Comparison of ENCODE assay signal across 30 cellular contexts in the genomic region with DNA sequence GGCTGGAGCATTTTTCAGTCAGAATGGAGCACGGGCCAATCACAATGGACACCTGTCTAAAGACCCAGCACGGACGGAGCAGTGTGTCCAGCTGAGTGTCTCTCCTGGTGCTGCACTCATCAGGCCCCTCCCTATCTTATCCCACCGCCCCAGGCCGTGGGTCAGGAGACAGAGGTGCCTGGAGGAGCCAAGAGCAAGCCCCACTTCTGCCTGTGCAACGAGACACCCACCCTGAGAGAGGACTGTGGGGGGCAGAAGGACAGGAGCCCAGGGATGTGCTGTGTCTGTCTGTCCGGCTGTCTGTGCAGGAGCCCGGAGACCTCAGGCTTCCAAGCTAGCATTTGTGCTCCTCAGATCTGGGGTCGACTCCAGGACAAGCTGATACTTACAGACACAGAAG.
"Had no signal": no experiment of that assay in that cellular context is flagged by ENCODE, and none has a peak within 500 bp of the region (broad histone marks: within the 10 kb centered on the region; RNA-seq: fewer than 3 reads in every experiment).

No MANE protein-coding gene starts in this region.

- H3K36me3 ChIP-seq: adrenal gland, ascending aorta, brain microvascular endothelial cell, heart left ventricle, left lung, lower lobe of right lung, right lobe of liver, thoracic aorta, vagina had no signal

- H3K4me3 Mint-ChIP-seq: activated CD4-positive, alpha-beta memory T cell treated with anti-CD3 and anti-CD28 coated beads for 36 hours; activated CD4-positive, alpha-beta T cell treated with anti-CD3 and anti-CD28 coated beads, Interleukin-2, amount 10 ng/mL, durations not matched to agents 24 days and 14 days; activated naive CD4-positive, alpha-beta T cell treated with anti-CD3 and anti-CD28 coated beads for 36 hours; activated naive CD8-positive, alpha-beta T cell treated with anti-CD3 and anti-CD28 coated beads for 36 hours; activated T-helper 1 cell treated with anti-CD3 and anti-CD28 coated beads, Interleukin-12 subunit alpha, Interleukin-12 subunit beta, Interleukin-2, Interleukin-4 antibody, amounts not matched to agents 30 ng/mL and 10 ng/mL and 1 ng/mL, durations not matched to agents 14 hours and 24 hours and 36 hours; immature natural killer cell; natural killer cell treated with Interleukin-12 subunit alpha and Interleukin-12 subunit beta and Interleukin-15 and Interleukin-18, amount 100 ng/mL, for 72 hours had no signal

- H3K4me3 ChIP-seq: adrenal gland, ascending aorta, heart left ventricle, left lung, lower lobe of right lung, mucosa of descending colon, right lobe of liver, thoracic aorta, vagina had no signal

- H3K36me3 Mint-ChIP-seq: activated CD4-positive, alpha-beta memory T cell treated with anti-CD3 and anti-CD28 coated beads for 36 hours; activated naive CD8-positive, alpha-beta T cell treated with anti-CD3 and anti-CD28 coated beads for 36 hours; natural killer cell treated with Interleukin-12 subunit alpha and Interleukin-12 subunit beta and Interleukin-15 and Interleukin-18, amount 100 ng/mL, for 72 hours had no signal

- H3K27ac Mint-ChIP-seq: activated CD4-positive, alpha-beta memory T cell treated with anti-CD3 and anti-CD28 coated beads for 36 hours; activated CD4-positive, alpha-beta T cell treated with anti-CD3 and anti-CD28 coated beads, Interleukin-2, amount 10 ng/mL, durations not matched to agents 24 days and 14 days; activated naive CD4-positive, alpha-beta T cell treated with anti-CD3 and anti-CD28 coated beads for 36 hours; activated naive CD8-positive, alpha-beta T cell treated with anti-CD3 and anti-CD28 coated beads for 36 hours; activated T-helper 1 cell treated with anti-CD3 and anti-CD28 coated beads, Interleukin-12 subunit alpha, Interleukin-12 subunit beta, Interleukin-2, Interleukin-4 antibody, amounts not matched to agents 30 ng/mL and 10 ng/mL and 1 ng/mL, durations not matched to agents 14 hours and 24 hours and 36 hours; immature natural killer cell; natural killer cell treated with Interleukin-12 subunit alpha and Interleukin-12 subunit beta and Interleukin-15 and Interleukin-18, amount 100 ng/mL, for 72 hours had no signal

- H3K27ac ChIP-seq: adrenal gland, ascending aorta, brain microvascular endothelial cell, heart left ventricle, left lung, lower lobe of right lung, right lobe of liver, thoracic aorta, vagina had no signal

- H3K9me3 ChIP-seq: adrenal gland, ascending aorta, heart left ventricle, left lung, lower lobe of right lung, mucosa of descending colon, right lobe of liver, thoracic aorta, vagina had no signal

- H3K9me3 Mint-ChIP-seq: activated CD4-positive, alpha-beta memory T cell treated with anti-CD3 and anti-CD28 coated beads for 36 hours; activated CD4-positive, alpha-beta T cell treated with anti-CD3 and anti-CD28 coated beads, Interleukin-2, amount 10 ng/mL, durations not matched to agents 24 days and 14 days; activated naive CD4-positive, alpha-beta T cell treated with anti-CD3 and anti-CD28 coated beads for 36 hours; activated naive CD8-positive, alpha-beta T cell treated with anti-CD3 and anti-CD28 coated beads for 36 hours; activated T-helper 1 cell treated with anti-CD3 and anti-CD28 coated beads, Interleukin-12 subunit alpha, Interleukin-12 subunit beta, Interleukin-2, Interleukin-4 antibody, amounts not matched to agents 30 ng/mL and 10 ng/mL and 1 ng/mL, durations not matched to agents 14 hours and 24 hours and 36 hours; immature natural killer cell; natural killer cell treated with Interleukin-12 subunit alpha and Interleukin-12 subunit beta and Interleukin-15 and Interleukin-18, amount 100 ng/mL, for 72 hours had no signal

- H3K4me1 ChIP-seq: adrenal gland, ascending aorta, heart left ventricle, left lung, lower lobe of right lung, right lobe of liver, vagina had no signal

- H3K4me1 Mint-ChIP-seq: activated CD4-positive, alpha-beta T cell treated with anti-CD3 and anti-CD28 coated beads, Interleukin-2, amount 10 ng/mL, durations not matched to agents 24 days and 14 days; activated naive CD8-positive, alpha-beta T cell treated with anti-CD3 and anti-CD28 coated beads for 36 hours had no signal

- ATAC-seq: esophagus mucosa, heart left ventricle, left lung, lower lobe of right lung, mucosa of descending colon, right lobe of liver had no signal

- H3K27me3 ChIP-seq: adrenal gland, ascending aorta, brain microvascular endothelial cell, right lobe of liver, vagina had no signal

- DNase-seq: activated CD4-positive, alpha-beta memory T cell treated with anti-CD3 and anti-CD28 coated beads for 36 hours; activated CD4-positive, alpha-beta T cell treated with anti-CD3 and anti-CD28 coated beads, Interleukin-2, amount 10 ng/mL, durations not matched to agents 24 days and 14 days; activated CD4-positive, CD25-positive, alpha-beta regulatory T cell treated with anti-CD3 and anti-CD28 coated beads, Interleukin-2, amount 50 U/mL, for 72 hours; activated CD8-positive, alpha-beta memory T cell treated with anti-CD3 and anti-CD28 coated beads, Interleukin-2, amount 50 U/mL, for 4 hours; activated effector memory CD4-positive, alpha-beta T cell treated with anti-CD3 and anti-CD28 coated beads, Interleukin-2, amount 50 U/mL, for 16 hours; activated naive CD4-positive, alpha-beta T cell treated with anti-CD3 and anti-CD28 coated beads for 36 hours; activated naive CD8-positive, alpha-beta T cell treated with anti-CD3 and anti-CD28 coated beads for 36 hours; activated T-cell treated with anti-CD3 and anti-CD28 coated beads, Interleukin-2, amount 50 U/mL, for 1 hour; brain microvascular endothelial cell; foreskin fibroblast; heart left ventricle; hypothalamus; immature natural killer cell; kidney glomerular epithelial cell; lower lobe of right lung; mesendoderm; mucosa of descending colon; right lobe of liver; stimulated activated CD4-positive, alpha-beta T cell treated with anti-CD3 and anti-CD28 coated beads, Interleukin-2, amount 100 ng/mL, for 48 hours; stimulated activated naive CD8-positive, alpha-beta T cell treated with anti-CD3 and anti-CD28 coated beads, Interleukin-15, Interleukin-2, amounts not matched to agents 100 U/mL and 50 U/mL, for 24 hours; T-helper 9 cell; trophoblast cell had no signal
